In the genomic region with DNA sequence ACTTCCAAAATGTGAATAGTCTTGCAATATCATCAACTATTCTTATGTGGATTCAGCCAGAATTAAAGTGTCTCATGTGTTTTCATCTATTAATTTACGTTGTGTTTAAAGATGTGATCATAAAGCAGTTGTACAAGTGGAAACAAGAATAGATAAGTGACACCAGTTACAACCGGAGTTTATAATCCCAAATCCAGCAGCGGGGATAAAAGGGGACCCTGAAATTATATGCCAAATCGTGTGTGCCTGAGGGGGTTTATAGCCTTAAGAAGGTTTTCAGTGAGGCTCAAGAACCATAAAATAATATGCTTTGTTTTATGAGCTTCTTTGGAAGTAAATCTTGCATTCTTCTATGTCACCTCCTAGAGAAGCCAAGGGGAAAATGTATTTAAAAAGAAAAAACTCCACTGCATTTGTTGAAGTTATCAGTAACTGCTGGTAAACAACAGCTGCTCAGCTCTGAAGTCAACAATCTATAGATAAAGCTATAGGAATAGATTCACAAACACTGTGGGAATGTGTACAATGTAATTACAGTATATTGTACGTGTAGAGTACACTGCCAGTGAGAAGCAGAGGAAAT, we compare ENCODE assay signal across 13 cellular contexts. TPM values are rescaled to one million over a fixed set of nuclear protein-coding genes. Genes with fewer than 3 reads are reported as not detected.
DNase-seq lines count a peak whose midpoint lies in the region; ATAC-seq, FAIRE-seq and TF ChIP-seq lines count a peak whose summit lies in the region.
"Had no signal": no experiment of that assay in that cellular context is flagged by ENCODE, and none has a peak within 500 bp of the region (broad histone marks: within the 10 kb centered on the region; RNA-seq: fewer than 3 reads in every experiment).

No MANE protein-coding gene starts in this region.

- H3K27me3 ChIP-seq in SK-N-SH (ENCODE audit: insufficient read depth) (no peaks in the 10 kb centered on the region), astrocyte (ENCODE audit: insufficient read depth, low read length) (no peaks in the 10 kb centered on the region), right lobe of liver (no peaks in the 10 kb centered on the region), tibial nerve (no peaks in the 10 kb centered on the region), mesendoderm (ENCODE audit: insufficient read depth, low read length, poor library complexity) (no peaks in the 10 kb centered on the region)
- H3K27me3 ChIP-seq: thyroid gland had no signal

- H3K4ac ChIP-seq in mesendoderm (ENCODE audit: low read depth, low read length) = no peak overlapping the region

- CTCF ChIA-PET in SK-N-SH (lab: Yijun Ruan, JAX) = interaction anchor here (0.9 to 1.0 kb wide), 2 partner anchors 32 to 162 kb away, joined by 3 read pairs; no protein-coding TSS in a partner anchor

- no peak overlapping the region for H2AK5ac ChIP-seq in mesendoderm (ENCODE audit: low read length)

- WGBS in SK-N-SH (ENCODE audit: low lambda C conversion rate) = 62% methylated on average over 5 of the region's 5 CpGs
- WGBS in right lobe of liver (ENCODE audit: insufficient coverage, low coverage, low lambda C conversion rate, missing lambda C conversion rate) = 56% methylated on average over 5 of the region's 5 CpGs
- WGBS in tibial nerve, 2 donors = 57 to 68% methylated on average over 5 of the region's 5 CpGs
- WGBS in mesendoderm (ENCODE audit: extremely low coverage, insufficient coverage, low lambda C conversion rate) = no CpG with 5 or more reads among the region's 5 CpGs

- H2AFZ ChIP-seq in SK-N-SH (ENCODE audit: low read depth) (no peak overlapping the region), astrocyte (ENCODE audit: low read depth, low read length) (no peak overlapping the region)

- H3K4me3 ChIP-seq in SK-N-SH (ENCODE audit: low read depth in 2 of 2, low read length in 1 of 2) = no peak overlapping the region
- H3K4me3 ChIP-seq in astrocyte (ENCODE audit: insufficient read depth, low read depth, low read length) = no peak overlapping the region
- H3K4me3 ChIP-seq in right lobe of liver = no peak overlapping the region
- no peak overlapping the region for H3K4me3 ChIP-seq in tibial nerve
- H3K4me3 ChIP-seq in mesendoderm (ENCODE audit: low read length) = no peak overlapping the region
- H3K4me3 ChIP-seq: thyroid gland had no signal

- no peak overlapping the region for H2BK15ac ChIP-seq in mesendoderm (replicated peaks; ENCODE audit: low read depth)

- no peak overlapping the region for H4K8ac ChIP-seq in mesendoderm (ENCODE audit: low read depth, low read length)

- POLR2A ChIA-PET in SK-N-SH (lab: Yijun Ruan, JAX) = no interaction called here

- no peak overlapping the region for H3K4me3 Mint-ChIP-seq in astrocyte (ENCODE audit: unreplicated experiment)
- H3K4me3 Mint-ChIP-seq: WTC11 had no signal

- no peak overlapping the region for H3K56ac ChIP-seq in mesendoderm (ENCODE audit: low read length)

- H4K20me1 ChIP-seq in SK-N-SH (ENCODE audit: insufficient read depth) (no peaks in the 10 kb centered on the region), astrocyte (ENCODE audit: insufficient read depth, low read length) (no peaks in the 10 kb centered on the region)

- no peaks in the 10 kb centered on the region for H3K9me3 Mint-ChIP-seq in astrocyte (ENCODE audit: unreplicated experiment)
- H3K9me3 Mint-ChIP-seq: WTC11 had no signal

- no peaks in the 10 kb centered on the region for H3K36me3 Mint-ChIP-seq in astrocyte (ENCODE audit: low read depth, unreplicated experiment)
- H3K36me3 Mint-ChIP-seq: WTC11 had no signal

- H2BK120ac ChIP-seq in mesendoderm (ENCODE audit: low read depth, low read length) = no peak overlapping the region

- H3K27ac ChIP-seq in SK-N-SH (ENCODE audit: low read depth in 2 of 2, low read length in 1 of 2) = peak overlapping the region; percentile 55 to 86; a peak in 3 of 4 replicates
- peak overlapping the region; percentile 72 for H3K27ac ChIP-seq in astrocyte (ENCODE audit: low read depth, low read length)
- H3K27ac ChIP-seq in right lobe of liver = peak overlapping the region; percentile 76 to 87 (median 77)
- peak overlapping the region in 3 of 4 donors; percentile 30 to 74 (median 35) for H3K27ac ChIP-seq in tibial nerve
- no peak overlapping the region for H3K27ac ChIP-seq in mesendoderm (ENCODE audit: low read depth, low read length)

- TF ChIP-seq RAD21 in SK-N-SH (IDR thresholded peaks at IDR 0.05; ENCODE audit: low read length) = no peak

- no peaks in the 10 kb centered on the region for H3K27me3 Mint-ChIP-seq in astrocyte (ENCODE audit: low read depth, unreplicated experiment)

- peaks cover 2 to 37% of the 10 kb centered on the region in 2 experiments for H3K4me1 ChIP-seq in SK-N-SH (ENCODE audit: control insufficient read depth in 1 of 2, insufficient read depth in 2 of 2, low read depth in 1 of 2, low read length in 1 of 2)
- peaks cover 18% of the 10 kb centered on the region for H3K4me1 ChIP-seq in astrocyte (ENCODE audit: insufficient read depth, low read length)
- H3K4me1 ChIP-seq in right lobe of liver = peaks cover 0 to 26% (median 11%) of the 10 kb centered on the region in 4 donors
- peaks cover 0 to 20% (median 6%) of the 10 kb centered on the region in 4 donors for H3K4me1 ChIP-seq in tibial nerve
- H3K4me1 ChIP-seq in mesendoderm (ENCODE audit: control insufficient read depth, low read depth, low read length) = no peaks in the 10 kb centered on the region

- TF ChIP-seq POLR2A in right lobe of liver (IDR thresholded peaks at IDR 0.05) (no peak), tibial nerve (IDR thresholded peaks at IDR 0.05) (no peak)

- H3K79me1 ChIP-seq in mesendoderm (ENCODE audit: low read length) = no peaks in the 10 kb centered on the region

- no peaks in the 10 kb centered on the region for H3K9me2 ChIP-seq in SK-N-SH

- TF ChIP-seq EP300 in SK-N-SH (IDR thresholded peaks at IDR 0.05; ENCODE audit: borderline replicate concordance in 1 of 2, low read depth in 1 of 2, low read length in 1 of 2) = no peak
- TF ChIP-seq EP300 in tibial nerve (IDR thresholded peaks at IDR 0.05) = no peak

- peak; percentile 5 for FAIRE-seq in astrocyte (lab: Jason Lieb, UNC)

- no peak overlapping the region for H3K23ac ChIP-seq in mesendoderm (ENCODE audit: low read length)

- H4K5ac ChIP-seq in mesendoderm (ENCODE audit: low read length) = no peak overlapping the region

- no peak overlapping the region for H2BK5ac ChIP-seq in mesendoderm (ENCODE audit: low read length)

- H3K4me2 ChIP-seq in SK-N-SH = peak overlapping the region; percentile 29; the same call in 1 of the 2 replicates
- H3K4me2 ChIP-seq in astrocyte (ENCODE audit: low read length) = peak overlapping the region; percentile 50
- no peak overlapping the region for H3K4me2 ChIP-seq in mesendoderm (ENCODE audit: low read length)

- TF ChIP-seq CTCF in SK-N-SH (IDR thresholded peaks at IDR 0.05) (no peak), astrocyte (IDR thresholded peaks at IDR 0.05; ENCODE audit: insufficient read depth, low read depth, low read length) (no peak), right lobe of liver (IDR thresholded peaks at IDR 0.05) (no peak), tibial nerve (IDR thresholded peaks at IDR 0.05) (no peak)

- H3K79me2 ChIP-seq in SK-N-SH (ENCODE audit: insufficient read depth) (no peaks in the 10 kb centered on the region), astrocyte (ENCODE audit: insufficient read depth, low read length) (no peaks in the 10 kb centered on the region), mesendoderm (ENCODE audit: control insufficient read depth, insufficient read depth, low read length) (no peaks in the 10 kb centered on the region)

- H3K9me3 ChIP-seq in SK-N-SH = no peaks in the 10 kb centered on the region
- no peaks in the 10 kb centered on the region for H3K9me3 ChIP-seq in astrocyte (ENCODE audit: insufficient read depth, low read depth, low read length)
- H3K9me3 ChIP-seq in right lobe of liver = no peaks in the 10 kb centered on the region
- no peaks in the 10 kb centered on the region for H3K9me3 ChIP-seq in tibial nerve
- H3K9me3 ChIP-seq: thyroid gland had no signal

- no peaks in the 10 kb centered on the region for H3K36me3 ChIP-seq in SK-N-SH (replicated peaks in 1 of 2; ENCODE audit: control insufficient read depth in 1 of 2, insufficient read depth in 2 of 2, low read length in 1 of 2)
- no peaks in the 10 kb centered on the region for H3K36me3 ChIP-seq in astrocyte (ENCODE audit: insufficient read depth, low read length)
- H3K36me3 ChIP-seq in right lobe of liver = no peaks in the 10 kb centered on the region
- no peaks in the 10 kb centered on the region for H3K36me3 ChIP-seq in tibial nerve
- no peaks in the 10 kb centered on the region for H3K36me3 ChIP-seq in mesendoderm (ENCODE audit: control insufficient read depth, insufficient read depth, low read length)
- H3K36me3 ChIP-seq: thyroid gland had no signal

- H3F3A ChIP-seq in SK-N-SH (replicated peaks; ENCODE audit: insufficient read depth) = peaks cover 22% of the 10 kb centered on the region

- peaks cover 57% of the 10 kb centered on the region for H3K4me1 Mint-ChIP-seq in astrocyte (ENCODE audit: low read depth, unreplicated experiment)
- H3K4me1 Mint-ChIP-seq: WTC11 had no signal

- no peak overlapping the region for H3K18ac ChIP-seq in mesendoderm (ENCODE audit: low read length)

- no peak for DNase-seq in SK-N-SH
- no peak for DNase-seq in astrocyte (ENCODE audit: low read depth)
- no peak for DNase-seq in right lobe of liver
- DNase-seq in tibial nerve (ENCODE audit: low spot score in 2 of 2) = no peak
- no peak for DNase-seq in mesendoderm
- no peak for DNase-seq in NCI-H2227 treated with DMSO at 0.1 percent for 48 hours (lab: John Stamatoyannopoulos, UW)
- no peak for DNase-seq in putamen (ENCODE audit: low spot score)
- DNase-seq: effector CD4-positive, alpha-beta T cell; NCI-H1092 treated with DMSO at 0.1 percent for 48 hours; retina had no signal

- peak overlapping the region; percentile 8; the same call in 1 of the 2 replicates for H3K9ac ChIP-seq in SK-N-SH
- peak overlapping the region; percentile 46 for H3K9ac ChIP-seq in astrocyte (ENCODE audit: low read length)
- H3K9ac ChIP-seq in mesendoderm (ENCODE audit: low read length) = no peak overlapping the region

- peak overlapping the region; percentile 83 for H3K27ac Mint-ChIP-seq in astrocyte (ENCODE audit: unreplicated experiment)
- H3K27ac Mint-ChIP-seq: WTC11 had no signal

- intact Hi-C loops in right lobe of liver (cut with DNase I) = no loop called here

- ATAC-seq in SK-N-SH treated with all-trans-retinoic acid at 6 μM for 48 hours (no peak), right lobe of liver (no peak)
- ATAC-seq: WTC11 had no signal

TF ChIP-seq in SK-N-SH, 30 proteins besides CTCF, POLR2A, EP300 and RAD21 (continues in another document):
- TF ChIP-seq SMC3 (IDR thresholded peaks at IDR 0.05; ENCODE audit: low read depth, low read length) = no peak
- no peak for TF ChIP-seq EZH2phosphoT487 (IDR thresholded peaks at IDR 0.05; ENCODE audit: borderline replicate concordance, low read depth)

TF ChIP-seq in SK-N-SH treated with all-trans-retinoic acid at 6 μM for 48 hours, 23 proteins besides CTCF, POLR2A, EP300 and RAD21 (continues in another document):
- no peak for TF ChIP-seq TOX (CRISPR knock-in tag; IDR thresholded peaks at IDR 0.05; ENCODE audit: borderline replicate concordance)

RNA-seq across cellular contexts. Expression of gene MAP3K20, which starts 25.8 kb away (rescaled TPM):
- polyA plus RNA-seq in SK-N-SH (2012; rRNA removed) = 8.5 and 12.2 TPM in 2 replicates
- 14.8 and 15.1 TPM in 2 replicates for polyA plus RNA-seq in SK-N-SH (2012; cell fraction: cytosol; rRNA removed)
- 3.6 and 7.8 TPM in 2 replicates for polyA plus RNA-seq in SK-N-SH (2012; cell fraction: nucleus; rRNA removed)
- 41.2 and 42.4 TPM in 2 replicates for total RNA-seq in astrocyte
- 10 to 100 TPM; 16.0 to 36.8 (median 22.0) TPM for total RNA-seq in right lobe of liver
- total RNA-seq in tibial nerve = 10 to 100 TPM; 21.9 to 32.6 (median 23.2) TPM
- polyA plus RNA-seq in mesendoderm (2013, experiment 1 of 2) = 9.1 TPM
- polyA plus RNA-seq in mesendoderm (2013, experiment 2 of 2) = 9.1 TPM
